Comparison of ENCODE assay signal across 10 cellular contexts in the genomic region with DNA sequence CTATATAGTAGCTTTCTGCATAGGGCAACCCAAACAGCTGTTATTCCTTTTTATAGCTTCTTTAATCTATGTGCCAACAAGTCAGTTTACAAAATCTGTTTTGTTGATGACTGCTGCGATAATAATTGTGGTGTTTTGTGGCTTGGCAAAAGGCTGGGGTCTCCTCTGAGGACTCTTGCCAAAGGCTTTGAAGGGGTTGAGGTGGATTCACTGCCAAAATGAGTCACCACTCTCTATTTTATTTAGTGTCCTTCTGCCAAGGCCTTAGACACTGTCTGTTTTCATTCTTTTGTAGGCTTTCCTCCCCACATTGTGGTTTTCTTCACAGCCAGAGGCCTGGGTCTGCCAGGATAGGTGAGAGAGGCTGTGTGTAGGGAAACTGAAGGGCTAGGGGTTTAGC.
DNase-seq lines count a peak whose midpoint lies in the region; ATAC-seq and TF ChIP-seq lines count a peak whose summit lies in the region.
"Had no signal": no experiment of that assay in that cellular context is flagged by ENCODE, and none has a peak within 500 bp of the region (broad histone marks: within the 10 kb centered on the region; RNA-seq: fewer than 3 reads in every experiment).

No MANE protein-coding gene starts in this region.

- no peaks in the 10 kb centered on the region for H3K9me3 ChIP-seq in mucosa of descending colon

- H3K4me3 ChIP-seq in mucosa of descending colon (no peak overlapping the region), H7 (ENCODE audit: insufficient read depth, low read depth, low read length) (no peak overlapping the region)

- peaks cover 35% of the 10 kb centered on the region for H3K4me1 Mint-ChIP-seq in chondrocyte (ENCODE audit: low read depth)

- H3K36me3 ChIP-seq in mucosa of descending colon (ENCODE audit: low read depth) = no peaks in the 10 kb centered on the region
- H3K36me3 ChIP-seq in H7 (replicated peaks; ENCODE audit: control insufficient read depth, insufficient read depth, low read length) = no peaks in the 10 kb centered on the region

- no peaks in the 10 kb centered on the region for H3K9me3 Mint-ChIP-seq in chondrocyte (ENCODE audit: low read depth)
- H3K9me3 Mint-ChIP-seq: CD4-positive, alpha-beta T cell had no signal

- no peaks in the 10 kb centered on the region for H3K27me3 ChIP-seq in H7 (ENCODE audit: control insufficient read depth, insufficient read depth, low read length)

- H3K27ac Mint-ChIP-seq in chondrocyte (ENCODE audit: unreplicated experiment) = peak overlapping the region; percentile 73
- H3K27ac Mint-ChIP-seq: CD4-positive, alpha-beta T cell had no signal

- no peak overlapping the region for H3K4me3 Mint-ChIP-seq in chondrocyte (ENCODE audit: unreplicated experiment)
- H3K4me3 Mint-ChIP-seq: CD4-positive, alpha-beta T cell had no signal

- peaks cover 8% of the 10 kb centered on the region for H3K4me1 ChIP-seq in mucosa of descending colon (ENCODE audit: low read depth)

- TF ChIP-seq CTCF in chondrocyte (IDR thresholded peaks at IDR 0.05) (no peak), mucosa of descending colon (IDR thresholded peaks at IDR 0.05) (no peak)

- no peaks in the 10 kb centered on the region for H3K36me3 Mint-ChIP-seq in chondrocyte (ENCODE audit: low read depth)

- intact Hi-C loops in mucosa of descending colon (cut with DNase I, micrococcal nuclease) = no loop called here

- DNase-seq in DMS 273 (lab: John Stamatoyannopoulos, UW; ENCODE audit: unreplicated experiment) = peak; percentile 84
- DNase-seq in NCI-H2081 treated with DMSO at 0.1 percent for 48 hours (lab: John Stamatoyannopoulos, UW) = peak; percentile 71
- DNase-seq in chondrocyte (ENCODE audit: low spot score) = no peak
- no peak for DNase-seq in mucosa of descending colon
- DNase-seq in H7 = no peak
- DNase-seq: activated gamma-delta T cell treated with Interleukin-2 at 50 U/mL for 16 hours; CD4-positive, alpha-beta T cell had no signal

- ATAC-seq in mucosa of descending colon = peak; percentile 22
- ATAC-seq in GM18861 (IDR thresholded peaks at IDR 0.05; ENCODE audit: unreplicated experiment) = no peak
- ATAC-seq in GM21367 (IDR thresholded peaks at IDR 0.05; ENCODE audit: unreplicated experiment) = no peak
- ATAC-seq in activated CD4-positive, CD25-positive, alpha-beta regulatory T cell treated with anti-CD3 and anti-CD28 coated beads, Interleukin-2, amount 50 U/mL, for 24 hours = no peak

- H3K27me3 Mint-ChIP-seq in chondrocyte (ENCODE audit: low read depth) = no peaks in the 10 kb centered on the region
- H3K27me3 Mint-ChIP-seq: CD4-positive, alpha-beta T cell had no signal

Comparison
In these comparisons a context has a peak if more than half of its experiments do, and no peak if none do; other contexts are left out.
1. DNase-seq: peak in DMS 273 (single experiment) and NCI-H2081 treated with DMSO at 0.1 percent for 48 hours (single experiment); none in chondrocyte (single experiment), mucosa of descending colon (0 of 3) and H7 (single experiment).